In genomic region chr4:122876456-122876855, GRCh38 we compare ENCODE assay signal across 1 cellular context.
TF ChIP-seq lines count a peak whose summit lies in the region.

No MANE protein-coding gene starts in this region.

TF ChIP-seq in A549, 52 proteins besides CTCF, POLR2A, EP300 and RAD21 (continued from another document):
- TF ChIP-seq E2F6 (IDR thresholded peaks at IDR 0.05; ENCODE audit: borderline replicate concordance, low read depth) (no peak), SMC3 (IDR thresholded peaks at IDR 0.05) (no peak), MAFK (IDR thresholded peaks at IDR 0.05; ENCODE audit: partially characterized antibody) (no peak), FOSB (CRISPR knock-in tag; IDR thresholded peaks at IDR 0.05) (no peak), NPAS2 (CRISPR knock-in tag; IDR thresholded peaks at IDR 0.05; ENCODE audit: borderline replicate concordance) (no peak), JUNB (IDR thresholded peaks at IDR 0.05) (no peak), CBX2 (IDR thresholded peaks at IDR 0.05; ENCODE audit: borderline replicate concordance, low read depth) (no peak), RCOR1 (IDR thresholded peaks at IDR 0.05; ENCODE audit: low read depth, low read length) (no peak), CEBPB (IDR thresholded peaks at IDR 0.05) (no peak), HMGXB4 (CRISPR knock-in tag; IDR thresholded peaks at IDR 0.05; ENCODE audit: borderline replicate concordance) (no peak)
